11 cellular contexts compared by ENCODE assay signal in genomic region chr22:24465566-24465965, GRCh38. TPM values are rescaled to one million over a fixed set of nuclear protein-coding genes. Genes with fewer than 3 reads are reported as not detected.
DNase-seq lines count a peak whose midpoint lies in the region; ATAC-seq, FAIRE-seq and TF ChIP-seq lines count a peak whose summit lies in the region.
"Had no signal": no experiment of that assay in that cellular context is flagged by ENCODE, and none has a peak within 500 bp of the region (broad histone marks: within the 10 kb centered on the region; RNA-seq: fewer than 3 reads in every experiment).

No MANE protein-coding gene starts in this region.

- intact Hi-C loops in Calu3 (cut with micrococcal nuclease; ENCODE audit: unreplicated experiment), result no loop called here
- intact Hi-C loops in K562 (cut with micrococcal nuclease), result no loop called here

- POLR2A ChIA-PET in K562 (lab: Yijun Ruan, JAX), result no interaction called here

- BruUV-seq in Calu3 (replicated peaks; lab: Mats Ljungman, UMichigan) (no TSS peak), K562 (replicated peaks; lab: Mats Ljungman, UMichigan) (no TSS peak)

- no peaks in the 10 kb centered on the region for H3K36me3 ChIP-seq in K562 (ENCODE audit: control insufficient read depth, insufficient read depth, low read length)
- H3K36me3 ChIP-seq: tibial nerve had no signal

- H3K4me1 ChIP-seq in K562 (replicated peaks in 1 of 2; ENCODE audit: control insufficient read depth in 2 of 2, insufficient read depth in 2 of 2, low read length in 2 of 2), result peaks cover 0 to 17% of the 10 kb centered on the region in 2 experiments; a peak in 4 of 5 replicates

- TF ChIP-seq POLR2A in K562 (conservative IDR thresholded peaks at IDR 0.05), result no peak

- ATAC-seq in K562, result 0 out of 3 replicates have a peak, but pooled peaks have one; percentile 27

- peaks cover 39% of the 10 kb centered on the region for H3K4me1 Mint-ChIP-seq in Calu3 (ENCODE audit: low read depth, unreplicated experiment)
- peaks cover 16% of the 10 kb centered on the region for H3K4me1 Mint-ChIP-seq in activated naive CD8-positive, alpha-beta T cell treated with anti-CD3 and anti-CD28 coated beads for 36 hours

- no peak overlapping the region for H3K9ac ChIP-seq in K562 (ENCODE audit: insufficient read depth in 1 of 2, low read depth in 2 of 2, low read length in 2 of 2)

- no peaks in the 10 kb centered on the region for H3K9me3 Mint-ChIP-seq in Calu3 (ENCODE audit: low read depth, unreplicated experiment)
- no peaks in the 10 kb centered on the region for H3K9me3 Mint-ChIP-seq in activated naive CD8-positive, alpha-beta T cell treated with anti-CD3 and anti-CD28 coated beads for 36 hours
- H3K9me3 Mint-ChIP-seq: activated B cell treated with CpG ODN at 0.5 μM for 24 hours had no signal

- H3K79me2 ChIP-seq in K562 (ENCODE audit: control insufficient read depth, insufficient read depth, low read length), result no peaks in the 10 kb centered on the region

- H3K4me3 Mint-ChIP-seq in Calu3 (ENCODE audit: low read depth, unreplicated experiment), result no peak overlapping the region
- no peak overlapping the region for H3K4me3 Mint-ChIP-seq in activated naive CD8-positive, alpha-beta T cell treated with anti-CD3 and anti-CD28 coated beads for 36 hours
- H3K4me3 Mint-ChIP-seq: activated B cell treated with CpG ODN at 0.5 μM for 24 hours had no signal

- no peaks in the 10 kb centered on the region for H3K36me3 Mint-ChIP-seq in Calu3 (ENCODE audit: insufficient read depth, unreplicated experiment)
- no peaks in the 10 kb centered on the region for H3K36me3 Mint-ChIP-seq in activated naive CD8-positive, alpha-beta T cell treated with anti-CD3 and anti-CD28 coated beads for 36 hours

- H3K27ac Mint-ChIP-seq in Calu3 (ENCODE audit: unreplicated experiment), result peak overlapping the region; percentile 83
- no peak overlapping the region for H3K27ac Mint-ChIP-seq in activated naive CD8-positive, alpha-beta T cell treated with anti-CD3 and anti-CD28 coated beads for 36 hours
- H3K27ac Mint-ChIP-seq: activated B cell treated with CpG ODN at 0.5 μM for 24 hours had no signal

- no peak for TF ChIP-seq RAD21 in K562 (CRISPR knock-in tag; conservative IDR thresholded peaks at IDR 0.05 in 1 of 2, IDR thresholded peaks at IDR 0.05 in 1 of 2)

- H3K27ac ChIP-seq in K562 (ENCODE audit: extremely low read depth, low read depth, low read length), result no peak overlapping the region

- CTCF ChIA-PET in Calu3 (lab: Charles Lee), result interaction anchor here (0.9 to 2.0 kb wide), 2 partner anchors 14 to 21 kb away, joined by 3 to 18 read pairs; no protein-coding TSS in a partner anchor
- CTCF ChIA-PET in K562 (lab: Yijun Ruan, JAX; ENCODE audit: low intra/inter-chr PET ratio), result no interaction called here

- H4K20me1 ChIP-seq in K562 (replicated peaks; ENCODE audit: control insufficient read depth, insufficient read depth, low read length), result no peaks in the 10 kb centered on the region

- no peaks in the 10 kb centered on the region for H3K9me3 ChIP-seq in K562 (replicated peaks; ENCODE audit: control insufficient read depth, insufficient read depth, low read depth, low read length)
- H3K9me3 ChIP-seq: tibial nerve had no signal

- peak; percentile 78 for FAIRE-seq in K562 (lab: Jason Lieb, UNC)

- H2AFZ ChIP-seq in K562 (ENCODE audit: low read depth, low read length), result peak overlapping the region; percentile 49

- H3K4me2 ChIP-seq in K562 (ENCODE audit: insufficient read depth, low read length), result no peak overlapping the region

- in situ Hi-C loops in K562 (cut with MboI), result no loop called here

- no peaks in the 10 kb centered on the region for H3K27me3 Mint-ChIP-seq in Calu3 (ENCODE audit: unreplicated experiment)
- H3K27me3 Mint-ChIP-seq in activated naive CD8-positive, alpha-beta T cell treated with anti-CD3 and anti-CD28 coated beads for 36 hours, result no peaks in the 10 kb centered on the region
- H3K27me3 Mint-ChIP-seq: activated B cell treated with CpG ODN at 0.5 μM for 24 hours had no signal

- 20% methylated on average over 5 of the region's 5 CpGs for WGBS in K562 (ENCODE audit: insufficient coverage, low coverage, missing lambda C conversion rate)

- TF ChIP-seq CTCF in Calu3 (IDR thresholded peaks at IDR 0.05; ENCODE audit: unreplicated experiment) (no peak), K562 (IDR thresholded peaks at IDR 0.05 in 2 of 3, conservative IDR thresholded peaks at IDR 0.05 in 1 of 3; ENCODE audit: insufficient read depth in 2 of 3, low read depth in 1 of 3, low read length in 3 of 3) (no peak)

- TF ChIP-seq EP300 in K562 (IDR thresholded peaks at IDR 0.05; ENCODE audit: low read length), result no peak

- no peaks in the 10 kb centered on the region for H3K9me1 ChIP-seq in K562 (ENCODE audit: control insufficient read depth, insufficient read depth, low read length)

- DNase-seq in Calu3, result peak; percentile 42
- DNase-seq in LHCN-M2 (ENCODE audit: low read depth), result peak; percentile 28
- DNase-seq in K562 (ENCODE audit: extremely low read depth in 1 of 4, low spot score in 3 of 4), result peak in 2 of 4 experiments; percentile 20 to 41
- DNase-seq in myocyte (ENCODE audit: low read depth), result peak; percentile 20
- no peak for DNase-seq in activated naive CD8-positive, alpha-beta T cell treated with anti-CD3 and anti-CD28 coated beads for 36 hours
- no peak for DNase-seq in HK-2 (ENCODE audit: unreplicated experiment)
- no peak for DNase-seq in NK-92 treated with Interleukin-12 subunit alpha and Interleukin-12 subunit beta, amount 100 ng/mL, for 24 hours (lab: John Stamatoyannopoulos, UW)
- DNase-seq: activated B cell treated with CpG ODN at 0.5 μM for 24 hours; activated naive CD4-positive, alpha-beta T cell; NCI-H1105 treated with DMSO at 0.1 percent for 48 hours had no signal

- H3K4me3 ChIP-seq in K562, result no peak overlapping the region
- H3K4me3 ChIP-seq: tibial nerve had no signal

- H3K27me3 ChIP-seq in K562 (ENCODE audit: control insufficient read depth in 2 of 2, insufficient read depth in 2 of 2, low read length in 2 of 2), result no peaks in the 10 kb centered on the region
- H3K27me3 ChIP-seq: tibial nerve had no signal

TF ChIP-seq in K562, 482 proteins besides CTCF, POLR2A, EP300 and RAD21 (continues in another document):
- TF ChIP-seq JUND (IDR thresholded peaks at IDR 0.05; ENCODE audit: borderline replicate concordance, low read depth, low read length) (peak; percentile 89), JUND (tag; IDR thresholded peaks at IDR 0.05; ENCODE audit: borderline replicate concordance, low read depth, low read length) (peak; percentile 88; the same call in 2 of the 3 replicates), ZNF197 (CRISPR knock-in tag; IDR thresholded peaks at IDR 0.05; ENCODE audit: low read depth) (0 out of 2 replicates have a peak, but pooled peaks have one; percentile 23), STAT5B (CRISPR knock-in tag; IDR thresholded peaks at IDR 0.05) (no peak), ZKSCAN3 (CRISPR knock-in tag; IDR thresholded peaks at IDR 0.05) (no peak)

RNA-seq across cellular contexts. Expression of gene UPB1, which starts 29.6 kb away (rescaled TPM):
- total RNA-seq in Calu3 (2022), result 0.22 and 0.50 TPM in 2 replicates
- not detected in 2 replicates for total RNA-seq in LHCN-M2 (2014; rRNA removed)
- polyA plus RNA-seq in LHCN-M2 (2012), result 0.02 TPM
- 0.16 TPM in 1 of 2 replicates, not detected in the other for total RNA-seq in K562 (2011; cell fraction: chromatin; rRNA removed; ENCODE audit: low replicate concordance)
- total RNA-seq in K562 (2011; cell fraction: nucleolus; rRNA removed), result not detected in 2 replicates
- total RNA-seq in K562 (2011; cell fraction: nucleoplasm; rRNA removed), result not detected in 2 replicates
- 0.69 TPM in 1 of 2 replicates, not detected in the other for total RNA-seq in K562 (2014; rRNA removed)
- not detected in 2 replicates for total RNA-seq in K562 (2014; rRNA removed; fragmentation: Illumina TruSeq; extraction: Trizol)
- total RNA-seq in K562 (2015; rRNA removed; fragmentation: Illumina TruSeq; extraction: Trizol), result 0.11 TPM in 1 of 2 replicates, not detected in the other
- total RNA-seq in K562 (2021), result 0.07 TPM in 1 of 2 replicates, not detected in the other
- 0.04 TPM in 1 of 2 replicates, not detected in the other for polyA plus RNA-seq in K562 (2011; rRNA removed)
- polyA plus RNA-seq in K562 (2011; cell fraction: cytosol; rRNA removed), result not detected in 2 replicates
- polyA plus RNA-seq in K562 (2011; cell fraction: nucleus; rRNA removed), result 0.06 TPM in 1 of 2 replicates, not detected in the other
- polyA plus RNA-seq in K562 (2012), result 0.08 and 0.21 TPM in 2 replicates
- polyA plus RNA-seq in K562 (2014; fragmentation: Illumina TruSeq; extraction: Trizol), result not detected in 2 replicates
- under 1 TPM in 1 of 2 experiments, not detected in 1; 0.06 TPM for polyA plus RNA-seq in K562 (2014; fragmentation: Nextera tagmentation; extraction: Ambion mirVana)
- not detected in 2 replicates for polyA plus RNA-seq in K562 (2014; rRNA removed)
- not detected in 2 replicates for polyA minus RNA-seq in K562 (2011; rRNA and poly(A)+ RNA removed)
- not detected in 2 replicates for polyA minus RNA-seq in K562 (2011; cell fraction: cytosol; rRNA and poly(A)+ RNA removed)
- not detected in 2 replicates for polyA minus RNA-seq in K562 (2011; cell fraction: nucleus; rRNA and poly(A)+ RNA removed)
- 0.31 TPM in 1 of 2 replicates, not detected in the other for total RNA-seq in myocyte
- polyA plus RNA-seq in myocyte (2012), result 0.03 TPM
- total RNA-seq in activated naive CD8-positive, alpha-beta T cell treated with anti-CD3 and anti-CD28 coated beads for 36 hours, result under 1 TPM in 1 of 2 experiments, not detected in 1; 0.08 TPM

RNA-seq across cellular contexts. Expression of gene ADORA2A, which starts 38.2 kb away (rescaled TPM):
- total RNA-seq in Calu3 (2022) (2.4 and 2.9 TPM in 2 replicates), LHCN-M2 (2014; rRNA removed) (0.06 and 0.92 TPM in 2 replicates), K562 (2014; rRNA removed) (0.61 and 2.1 TPM in 2 replicates), K562 (2014; rRNA removed; fragmentation: Illumina TruSeq; extraction: Trizol) (0.15 and 0.29 TPM in 2 replicates), K562 (2015; rRNA removed; fragmentation: Illumina TruSeq; extraction: Trizol) (0.53 and 0.80 TPM in 2 replicates), K562 (2021) (0.66 and 0.98 TPM in 2 replicates), myocyte (1.1 and 6.4 TPM in 2 replicates)
- 0.35 TPM for polyA plus RNA-seq in LHCN-M2 (2012)
- total RNA-seq in K562 (2011; cell fraction: chromatin; rRNA removed; ENCODE audit: low replicate concordance), result 4.8 and 9.2 TPM in 2 replicates
- 3.6 and 5.2 TPM in 2 replicates for total RNA-seq in K562 (2011; cell fraction: nucleolus; rRNA removed)
- 5.9 and 6.1 TPM in 2 replicates for total RNA-seq in K562 (2011; cell fraction: nucleoplasm; rRNA removed)
- polyA plus RNA-seq in K562 (2011; rRNA removed) (0.49 and 1.2 TPM in 2 replicates), K562 (2014; fragmentation: Illumina TruSeq; extraction: Trizol) (0.58 and 0.65 TPM in 2 replicates), K562 (2014; fragmentation: Nextera tagmentation; extraction: Ambion mirVana) (not detected), K562 (2014; rRNA removed) (0.54 and 1.2 TPM in 2 replicates)
- polyA plus RNA-seq in K562 (2011; cell fraction: cytosol; rRNA removed), result 2.1 and 2.8 TPM in 2 replicates
- 3.2 and 3.4 TPM in 2 replicates for polyA plus RNA-seq in K562 (2011; cell fraction: nucleus; rRNA removed)
- polyA plus RNA-seq in K562 (2012), result 0.90 and 2.1 TPM in 2 replicates
- 1.3 and 2.9 TPM in 2 replicates for polyA minus RNA-seq in K562 (2011; rRNA and poly(A)+ RNA removed)
- polyA minus RNA-seq in K562 (2011; cell fraction: cytosol; rRNA and poly(A)+ RNA removed), result 2.2 TPM in 1 of 2 replicates, not detected in the other
- 1.5 and 3.7 TPM in 2 replicates for polyA minus RNA-seq in K562 (2011; cell fraction: nucleus; rRNA and poly(A)+ RNA removed)
- 1.1 TPM for polyA plus RNA-seq in myocyte (2012)
- total RNA-seq in activated naive CD8-positive, alpha-beta T cell treated with anti-CD3 and anti-CD28 coated beads for 36 hours, result 10 to 100 TPM; 45.1 to 45.2 TPM

Comparison
In these comparisons a context has a peak if more than half of its experiments do, and no peak if none do; other contexts are left out.
1. DNase-seq: peak in Calu3 (single experiment), LHCN-M2 (single experiment) and myocyte (single experiment); none in activated naive CD8-positive, alpha-beta T cell treated with anti-CD3 and anti-CD28 coated beads for 36 hours (single experiment), HK-2 (single experiment) and NK-92 treated with Interleukin-12 subunit alpha and Interleukin-12 subunit beta, amount 100 ng/mL, for 24 hours (single experiment).